ENCODE assay signal across 14 cellular contexts in genomic region chr21:45367402-45368351, GRCh38. TPM values are rescaled to one million over a fixed set of nuclear protein-coding genes. Genes with fewer than 3 reads are reported as not detected.
DNase-seq lines count a peak whose midpoint lies in the region; ATAC-seq, FAIRE-seq and TF ChIP-seq lines count a peak whose summit lies in the region.
"Had no signal": no experiment of that assay in that cellular context is flagged by ENCODE, and none has a peak within 500 bp of the region (broad histone marks: within the 10 kb centered on the region; RNA-seq: fewer than 3 reads in every experiment).

No MANE protein-coding gene starts in this region.

- H3K9me3 ChIP-seq in heart right ventricle (no peaks in the 10 kb centered on the region), mucosa of rectum (ENCODE audit: control insufficient read depth in 2 of 2, low read length in 2 of 2) (no peaks in the 10 kb centered on the region)

- H3K4me1 ChIP-seq in heart right ventricle (peaks cover 16 to 51% (median 37%) of the 10 kb centered on the region in 9 donors), mucosa of rectum (ENCODE audit: control insufficient read depth in 2 of 2, insufficient read depth in 2 of 2, low read length in 2 of 2) (peaks cover 0 to 7% of the 10 kb centered on the region in 2 donors)

- 87 to 89% methylated on average over 25 of the region's 25 CpGs for WGBS in heart right ventricle, 2 donors

- H3K36me3 ChIP-seq in heart right ventricle = no peaks in the 10 kb centered on the region
- H3K36me3 ChIP-seq in mucosa of rectum (ENCODE audit: control insufficient read depth in 2 of 2, insufficient read depth in 2 of 2, low read length in 2 of 2) = no peaks in the 10 kb centered on the region

- peak in 1 of 2 donors; percentile 12 for DNase-seq in heart right ventricle
- DNase-seq in left cardiac atrium = no peak
- DNase-seq in cerebellar cortex (ENCODE audit: low spot score) = peak; percentile 48
- peak; percentile 13 for DNase-seq in urothelium cell line (ENCODE audit: low spot score)
- no peak for DNase-seq in NCI-H446 (lab: John Stamatoyannopoulos, UW)
- DNase-seq: activated CD8-positive, alpha-beta memory T cell treated with anti-CD3 and anti-CD28 coated beads for 24 hours; activated naive CD4-positive, alpha-beta T cell treated with anti-CD3 and anti-CD28 coated beads for 36 hours; DMS79; MM.1S; naive B cell had no signal

- H3K27me3 ChIP-seq in heart right ventricle (no peaks in the 10 kb centered on the region), mucosa of rectum (ENCODE audit: control insufficient read depth in 2 of 2, insufficient read depth in 2 of 2, low read length in 2 of 2) (no peaks in the 10 kb centered on the region)

- intact Hi-C loops in heart right ventricle (cut with DNase I) (no loop called here), left cardiac atrium (cut with DNase I) (no loop called here)

- H3K4me3 ChIP-seq in heart right ventricle (no peak overlapping the region), mucosa of rectum (ENCODE audit: low read length in 2 of 2) (no peak overlapping the region)
- H3K4me3 ChIP-seq: GM12878 had no signal

- TF ChIP-seq CTCF in heart right ventricle (IDR thresholded peaks at IDR 0.05) = no peak

- ATAC-seq in heart right ventricle (no peak), left cardiac atrium (no peak), esophagus mucosa (no peak), HG03159 (IDR thresholded peaks at IDR 0.05; ENCODE audit: unreplicated experiment) (no peak)
- ATAC-seq: GM12878 had no signal

- FAIRE-seq in urothelium cell line (lab: Jason Lieb, UNC) = no peak
- FAIRE-seq: GM12878 had no signal

- no peak overlapping the region for H3K9ac ChIP-seq in mucosa of rectum (ENCODE audit: low read depth in 1 of 2, low read length in 2 of 2)

- H3K27ac ChIP-seq in heart right ventricle (peak overlapping the region in 7 of 10 donors; percentile 20 to 99 (median 81)), mucosa of rectum (ENCODE audit: low read depth in 2 of 2, low read length in 2 of 2) (peak overlapping the region; percentile 16 to 47)

RNA-seq across cellular contexts. Expression of gene COL18A1, which starts 37.3 kb away (rescaled TPM):
- total RNA-seq in heart right ventricle (10 to 100 TPM; 33.7 to 87.1 (median 48.8) TPM), left cardiac atrium (100 to 1,000 TPM in 1 of 2 donors, 10 to 100 TPM in 1; 53.4 to 104 TPM), esophagus mucosa (26.7 TPM)
- 10 to 100 TPM; 63.1 to 70.6 TPM for polyA plus RNA-seq in heart right ventricle

Comparison
In these comparisons a context has a peak if more than half of its experiments do, and no peak if none do; other contexts are left out.
1. DNase-seq: peak in cerebellar cortex (single experiment) and urothelium cell line (single experiment); none in left cardiac atrium (single experiment) and NCI-H446 (0 of 2).